In genomic region chr9:97900738-97901565, GRCh38 we compare ENCODE assay signal across 8 cellular contexts. TPM values are rescaled to one million over a fixed set of nuclear protein-coding genes. Genes with fewer than 3 reads are reported as not detected.
A peak's percentile ranks its signal among the peaks of the same experiment; 100 is the strongest.
DNase-seq lines count a peak whose midpoint lies in the region; ATAC-seq and TF ChIP-seq lines count a peak whose summit lies in the region.

No MANE protein-coding gene starts in this region.

- H3K9me3 ChIP-seq in thoracic aorta = no peaks in the 10 kb centered on the region

- intact Hi-C loops in left ventricle myocardium superior (cut with micrococcal nuclease) = no loop called here

- peaks cover 4% of the 10 kb centered on the region for H3K36me3 ChIP-seq in thoracic aorta

- TF ChIP-seq CTCF in 22Rv1 (IDR thresholded peaks at IDR 0.05) = peak; percentile 90
- TF ChIP-seq CTCF in NB4 (IDR thresholded peaks at IDR 0.05; ENCODE audit: low read depth, low read length) = peak; percentile 74
- TF ChIP-seq CTCF in VCaP (conservative IDR thresholded peaks at IDR 0.05) = peak; percentile 81
- TF ChIP-seq CTCF in thoracic aorta (IDR thresholded peaks at IDR 0.05) = peak; percentile 68

- H3K27me3 ChIP-seq in thoracic aorta (replicated peaks; ENCODE audit: insufficient read depth) = no peaks in the 10 kb centered on the region

- ATAC-seq in left ventricle myocardium superior (peak; percentile 45), thoracic aorta (ENCODE audit: insufficient number of reproducible peaks, low FRiP score, low read depth) (no peak), GM18505 (IDR thresholded peaks at IDR 0.05; ENCODE audit: unreplicated experiment) (no peak)

- no peaks in the 10 kb centered on the region for H3K4me1 ChIP-seq in thoracic aorta (ENCODE audit: control insufficient read depth in 1 of 2, low read depth in 2 of 2)

- H3K27ac ChIP-seq in 22Rv1 (no peak overlapping the region), VCaP (no peak overlapping the region), thoracic aorta (no peak overlapping the region)

- TF ChIP-seq POLR2A in NB4 (IDR thresholded peaks at IDR 0.05; ENCODE audit: extremely low read depth, insufficient read length) = no peak
- no peak for TF ChIP-seq POLR2A in GM18505 (IDR thresholded peaks at IDR 0.05; ENCODE audit: borderline replicate concordance, extremely low read depth, insufficient read depth, insufficient read length)

- DNase-seq in DMS53 (lab: John Stamatoyannopoulos, UW) (peak; percentile 54), NB4 (ENCODE audit: low read depth) (peak; percentile 54), left ventricle myocardium superior (no peak), thoracic aorta (ENCODE audit: low spot score) (no peak)
- no peak for DNase-seq in activated CD4-positive, alpha-beta T cell treated with anti-CD3 and anti-CD28 coated beads for 1 hour

- no peak overlapping the region for H3K4me3 ChIP-seq in NB4 (ENCODE audit: low read depth, low read length)
- H3K4me3 ChIP-seq in thoracic aorta = no peak overlapping the region

RNA-seq across cellular contexts. Expression of gene TRMO, which starts 21.3 kb away (rescaled TPM):
- total RNA-seq in left ventricle myocardium superior = 6.0 TPM
- 10 to 100 TPM; 22.2 to 28.6 TPM for total RNA-seq in thoracic aorta

RNA-seq across cellular contexts. Expression of gene HEMGN, which starts 37.0 kb away (rescaled TPM):
- total RNA-seq in left ventricle myocardium superior = not detected
- under 1 TPM in 1 of 2 donors, not detected in 1; 0.42 TPM for total RNA-seq in thoracic aorta

RNA-seq across cellular contexts. Expression of gene FOXE1, which starts 47.9 kb away (rescaled TPM):
- total RNA-seq in left ventricle myocardium superior (not detected), thoracic aorta (under 1 TPM; 0.21 to 0.68 TPM)

Comparison
In these comparisons a context has a peak if more than half of its experiments do, and no peak if none do; other contexts are left out.
1. DNase-seq: peak in DMS53 (single experiment) and NB4 (single experiment); none in left ventricle myocardium superior (single experiment), thoracic aorta (single experiment) and activated CD4-positive, alpha-beta T cell treated with anti-CD3 and anti-CD28 coated beads for 1 hour (single experiment).
2. Peak in every context shown above with its lines, with median percentiles within 50 percentile points of each other: CTCF ChIP-seq.